ENCODE assay signal across 22 cellular contexts in the genomic region with DNA sequence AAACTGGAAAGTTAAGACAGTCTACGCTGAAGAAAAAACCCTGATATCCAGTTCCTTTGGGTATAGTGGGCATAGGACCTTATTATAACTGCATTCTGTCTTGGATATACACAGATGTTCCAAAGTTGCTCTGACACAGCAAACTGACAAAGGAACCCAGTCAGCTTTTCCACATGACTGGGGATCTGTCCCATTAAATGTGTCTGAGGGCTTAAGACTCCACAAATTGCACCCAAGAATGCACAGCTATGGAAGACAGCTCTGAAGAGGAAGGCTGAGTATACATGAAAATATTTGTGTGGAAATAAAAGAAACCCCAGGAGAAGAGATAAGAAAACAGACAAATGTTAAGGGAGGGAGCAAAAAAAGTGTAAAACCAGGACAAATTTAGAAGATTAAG.
DNase-seq lines count a peak whose midpoint lies in the region; ATAC-seq and TF ChIP-seq lines count a peak whose summit lies in the region.
"Had no signal": no experiment of that assay in that cellular context is flagged by ENCODE, and none has a peak within 500 bp of the region (broad histone marks: within the 10 kb centered on the region; RNA-seq: fewer than 3 reads in every experiment).

No MANE protein-coding gene starts in this region.

- H3K27ac Mint-ChIP-seq in osteocyte (ENCODE audit: unreplicated experiment) = peak overlapping the region; percentile 17
- H3K27ac Mint-ChIP-seq: B cell; dendritic cell treated with granulocyte-macrophage colony-stimulating factor and Interleukin-4, amounts not matched to agents 40 ng/mL and 50 ng/mL, for 4 days had no signal

- H3K36me3 Mint-ChIP-seq in osteocyte (ENCODE audit: unreplicated experiment) = peaks cover 20% of the 10 kb centered on the region

- H3K4me3 Mint-ChIP-seq in osteocyte (ENCODE audit: unreplicated experiment) = no peak overlapping the region
- H3K4me3 Mint-ChIP-seq: B cell; dendritic cell treated with granulocyte-macrophage colony-stimulating factor and Interleukin-4, amounts not matched to agents 40 ng/mL and 50 ng/mL, for 4 days had no signal

- no peaks in the 10 kb centered on the region for H3K27me3 ChIP-seq in upper lobe of right lung
- no peaks in the 10 kb centered on the region for H3K27me3 ChIP-seq in upper lobe of left lung
- H3K27me3 ChIP-seq: hepatocyte had no signal

- intact Hi-C loops in upper lobe of right lung (cut with DNase I) = loop anchor here (5.0 kb wide), 1 partner anchor 141 kb away; no protein-coding TSS in a partner anchor

- TF ChIP-seq EP300 in upper lobe of left lung (IDR thresholded peaks at IDR 0.05) = no peak

- H3K4me1 ChIP-seq in upper lobe of right lung (no peaks in the 10 kb centered on the region), upper lobe of left lung (no peaks in the 10 kb centered on the region)

- ATAC-seq in upper lobe of right lung (no peak), GM18520 (IDR thresholded peaks at IDR 0.05; ENCODE audit: unreplicated experiment) (no peak), upper lobe of left lung (ENCODE audit: low FRiP score in 2 of 2) (no peak)
- ATAC-seq: left cardiac atrium, mucosa of descending colon had no signal

- H3K27me3 Mint-ChIP-seq in osteocyte (ENCODE audit: unreplicated experiment) = no peaks in the 10 kb centered on the region
- H3K27me3 Mint-ChIP-seq: B cell; dendritic cell treated with granulocyte-macrophage colony-stimulating factor and Interleukin-4, amounts not matched to agents 40 ng/mL and 50 ng/mL, for 4 days had no signal

- no peaks in the 10 kb centered on the region for H3K9me3 Mint-ChIP-seq in osteocyte (ENCODE audit: unreplicated experiment)
- H3K9me3 Mint-ChIP-seq: dendritic cell treated with granulocyte-macrophage colony-stimulating factor and Interleukin-4, amounts not matched to agents 40 ng/mL and 50 ng/mL, for 4 days had no signal

- H3K4me3 ChIP-seq in fibroblast of villous mesenchyme (ENCODE audit: low read depth, low read length) (no peak overlapping the region), upper lobe of right lung (no peak overlapping the region), upper lobe of left lung (no peak overlapping the region)
- H3K4me3 ChIP-seq: hepatocyte, mucosa of descending colon had no signal

- no peaks in the 10 kb centered on the region for H3K9me3 ChIP-seq in upper lobe of right lung
- no peaks in the 10 kb centered on the region for H3K9me3 ChIP-seq in upper lobe of left lung
- H3K9me3 ChIP-seq: mucosa of descending colon had no signal

- no peak for TF ChIP-seq CTCF in fibroblast of villous mesenchyme (IDR thresholded peaks at IDR 0.05; ENCODE audit: insufficient read depth, low read depth, low read length)
- no peak for TF ChIP-seq CTCF in osteocyte (IDR thresholded peaks at IDR 0.05)
- TF ChIP-seq CTCF in upper lobe of right lung (IDR thresholded peaks at IDR 0.05) = no peak
- TF ChIP-seq CTCF in upper lobe of left lung (IDR thresholded peaks at IDR 0.05) = no peak

- peaks cover 6% of the 10 kb centered on the region for H3K4me1 Mint-ChIP-seq in osteocyte (ENCODE audit: unreplicated experiment)
- H3K4me1 Mint-ChIP-seq: B cell had no signal

- DNase-seq in Ammon's horn (ENCODE audit: low spot score) (peak; percentile 32), fibroblast of villous mesenchyme (ENCODE audit: low read depth) (peak; percentile 41), osteocyte (ENCODE audit: extremely low spot score, unreplicated experiment) (no peak), upper lobe of right lung (no peak), MV-4-11 (lab: John Stamatoyannopoulos, UW) (no peak), upper lobe of left lung (no peak)
- DNase-seq: activated CD8-positive, alpha-beta memory T cell treated with anti-CD3 and anti-CD28 coated beads for 24 hours; activated effector memory CD4-positive, alpha-beta T cell treated with anti-CD3 and anti-CD28 coated beads, Interleukin-2, amount 50 U/mL, for 16 hours; aorta; GF-D8; left cardiac atrium; mucosa of descending colon; NCI-H1417 treated with DMSO at 0.1 percent for 48 hours; NCI-H2227 treated with DMSO at 0.1 percent for 48 hours; posterior cingulate gyrus; T-helper 1 cell; WERI-Rb-1 had no signal

- no peak for TF ChIP-seq POLR2A in upper lobe of left lung (IDR thresholded peaks at IDR 0.05)

- H3K36me3 ChIP-seq in upper lobe of right lung = peaks cover 71% of the 10 kb centered on the region
- H3K36me3 ChIP-seq in upper lobe of left lung = peaks cover 7 to 62% (median 23%) of the 10 kb centered on the region in 4 donors

- WGBS in upper lobe of left lung, 2 donors = 94 to 95% methylated on average over 1 of the region's 1 CpG

- H3K27ac ChIP-seq in angular gyrus (ENCODE audit: low read depth, low read length) (peak overlapping the region; percentile 7), upper lobe of right lung (no peak overlapping the region), upper lobe of left lung (no peak overlapping the region)
- H3K27ac ChIP-seq: hepatocyte, WERI-Rb-1 had no signal

Comparison
In these comparisons a context has a peak if more than half of its experiments do, and no peak if none do; other contexts are left out.
1. DNase-seq: peak in Ammon's horn (single experiment) and fibroblast of villous mesenchyme (single experiment); none in osteocyte (single experiment), upper lobe of right lung (single experiment), MV-4-11 (single experiment) and upper lobe of left lung (0 of 2).